13 cellular contexts compared by ENCODE assay signal in genomic region chr20:54043044-54043967, GRCh38. TPM values are rescaled to one million over a fixed set of nuclear protein-coding genes. Genes with fewer than 3 reads are reported as not detected.
DNase-seq lines count a peak whose midpoint lies in the region; ATAC-seq and TF ChIP-seq lines count a peak whose summit lies in the region.
"Had no signal": no experiment of that assay in that cellular context is flagged by ENCODE, and none has a peak within 500 bp of the region (broad histone marks: within the 10 kb centered on the region; RNA-seq: fewer than 3 reads in every experiment).

No MANE protein-coding gene starts in this region.

- ATAC-seq in GM21526 (IDR thresholded peaks at IDR 0.05; ENCODE audit: low FRiP score, unreplicated experiment): peak; percentile 50
- peak; percentile 76 for ATAC-seq in omental fat pad (ENCODE audit: low FRiP score)
- no peak for ATAC-seq in HG02970 (IDR thresholded peaks at IDR 0.05; ENCODE audit: low FRiP score, unreplicated experiment)
- ATAC-seq in left lobe of liver: no peak
- ATAC-seq: HCT116 had no signal

- peaks cover 13% of the 10 kb centered on the region for H3K9me3 Mint-ChIP-seq in T-helper 1 cell treated with Interleukin-12 subunit alpha and Interleukin-12 subunit beta and Interleukin-4 antibody, amounts not matched to agents 30 μg/mL and 1 μg/mL, for 36 hours
- peaks cover 3% of the 10 kb centered on the region for H3K9me3 Mint-ChIP-seq in mesothelial cell of epicardium
- H3K9me3 Mint-ChIP-seq: type B pancreatic cell had no signal

- H3K4me3 Mint-ChIP-seq in T-helper 1 cell treated with Interleukin-12 subunit alpha and Interleukin-12 subunit beta and Interleukin-4 antibody, amounts not matched to agents 30 μg/mL and 1 μg/mL, for 36 hours: no peak overlapping the region
- H3K4me3 Mint-ChIP-seq in mesothelial cell of epicardium: no peak overlapping the region
- H3K4me3 Mint-ChIP-seq: type B pancreatic cell had no signal

- peaks cover 17% of the 10 kb centered on the region for H3K4me1 Mint-ChIP-seq in T-helper 1 cell treated with Interleukin-12 subunit alpha and Interleukin-12 subunit beta and Interleukin-4 antibody, amounts not matched to agents 30 μg/mL and 1 μg/mL, for 36 hours (ENCODE audit: low read depth)
- no peaks in the 10 kb centered on the region for H3K4me1 Mint-ChIP-seq in mesothelial cell of epicardium

- TF ChIP-seq CTCF in GM10266 (IDR thresholded peaks at IDR 0.05; ENCODE audit: control insufficient read depth, insufficient read depth, low read depth, missing control alignments): peak; percentile 1
- no peak for TF ChIP-seq CTCF in omental fat pad (IDR thresholded peaks at IDR 0.05)
- TF ChIP-seq CTCF in mesothelial cell of epicardium (IDR thresholded peaks at IDR 0.05; ENCODE audit: unreplicated experiment): no peak

- no peaks in the 10 kb centered on the region for H3K27me3 Mint-ChIP-seq in T-helper 1 cell treated with Interleukin-12 subunit alpha and Interleukin-12 subunit beta and Interleukin-4 antibody, amounts not matched to agents 30 μg/mL and 1 μg/mL, for 36 hours (ENCODE audit: low read depth)
- peaks cover 3% of the 10 kb centered on the region for H3K27me3 Mint-ChIP-seq in mesothelial cell of epicardium (ENCODE audit: low read depth)
- H3K27me3 Mint-ChIP-seq: type B pancreatic cell had no signal

- no peaks in the 10 kb centered on the region for H3K36me3 Mint-ChIP-seq in T-helper 1 cell treated with Interleukin-12 subunit alpha and Interleukin-12 subunit beta and Interleukin-4 antibody, amounts not matched to agents 30 μg/mL and 1 μg/mL, for 36 hours (ENCODE audit: low read depth)
- H3K36me3 Mint-ChIP-seq in mesothelial cell of epicardium: no peaks in the 10 kb centered on the region
- H3K36me3 Mint-ChIP-seq: type B pancreatic cell had no signal

- DNase-seq in GM10266 (ENCODE audit: extremely low spot score) (no peak), omental fat pad (ENCODE audit: low spot score) (no peak), mesothelial cell of epicardium (ENCODE audit: low spot score in 2 of 2, unreplicated experiment in 2 of 2) (no peak), left lobe of liver (ENCODE audit: low spot score) (no peak)
- DNase-seq: activated T-cell treated with anti-CD3 and anti-CD28 coated beads, Interleukin-2, amount 50 U/mL, for 1 hour; left cardiac atrium; NCI-H2081; NCI-H69 had no signal

- peak overlapping the region; percentile 21 for H3K27ac Mint-ChIP-seq in T-helper 1 cell treated with Interleukin-12 subunit alpha and Interleukin-12 subunit beta and Interleukin-4 antibody, amounts not matched to agents 30 μg/mL and 1 μg/mL, for 36 hours
- no peak overlapping the region for H3K27ac Mint-ChIP-seq in mesothelial cell of epicardium
- H3K27ac Mint-ChIP-seq: type B pancreatic cell had no signal

RNA-seq across cellular contexts. Expression of gene BCAS1, which starts 27.1 kb away (rescaled TPM):
- total RNA-seq in omental fat pad (1 to 10 TPM in 1 of 4 donors, under 1 TPM in 2, not detected in 1; 0.50 to 2.2 (median 0.56) TPM), mesothelial cell of epicardium (0.18 to 0.20 TPM (median 0.20 TPM) in 3 replicates), left lobe of liver (0.08 TPM)
- total RNA-seq: left cardiac atrium had no signal

Comparison
In these comparisons a context has a peak if more than half of its experiments do, and no peak if none do; other contexts are left out.
1. ATAC-seq: peak in GM21526 (single experiment) and omental fat pad (single experiment); none in HG02970 (single experiment) and left lobe of liver (single experiment).